9 cellular contexts compared by ENCODE assay signal in genomic region chr2:65070172-65070830, GRCh38. TPM values are rescaled to one million over a fixed set of nuclear protein-coding genes. Genes with fewer than 3 reads are reported as not detected.
DNase-seq lines count a peak whose midpoint lies in the region; ATAC-seq, FAIRE-seq and TF ChIP-seq lines count a peak whose summit lies in the region.
"Had no signal": no experiment of that assay in that cellular context is flagged by ENCODE, and none has a peak within 500 bp of the region (broad histone marks: within the 10 kb centered on the region; RNA-seq: fewer than 3 reads in every experiment).

No MANE protein-coding gene starts in this region.

- H3K36me3 ChIP-seq in Karpas-422 (ENCODE audit: insufficient read depth, low read length) (peaks cover 36% of the 10 kb centered on the region), lower lobe of right lung (peaks cover 59% of the 10 kb centered on the region)

- H3K9ac ChIP-seq in Karpas-422 (ENCODE audit: low read length): no peak overlapping the region

- DNase-seq in A172 (ENCODE audit: low spot score) (peak; percentile 73), Karpas-422 (no peak), caudate nucleus (lab: John Stamatoyannopoulos, UW) (peak in 5 of 61 donors; percentile 15 to 50 (median 25)), lower lobe of right lung (no peak), HTR-8/SVneo (ENCODE audit: insufficient read length, low spot score) (no peak), NCI-H524 (lab: John Stamatoyannopoulos, UW) (no peak)

- H3K4me3 ChIP-seq in Karpas-422 (ENCODE audit: low read length) (no peak overlapping the region), lower lobe of right lung (no peak overlapping the region)
- H3K4me3 ChIP-seq: pancreas had no signal

- peaks cover 16% of the 10 kb centered on the region for H3K4me1 ChIP-seq in Karpas-422 (ENCODE audit: low read length)
- peaks cover 58% of the 10 kb centered on the region for H3K4me1 ChIP-seq in lower lobe of right lung

- no peaks in the 10 kb centered on the region for H3K9me2 ChIP-seq in Karpas-422 (replicated peaks; ENCODE audit: insufficient read depth, low read length)

- H3K79me2 ChIP-seq in Karpas-422 (ENCODE audit: low read length): peaks cover 46% of the 10 kb centered on the region

- ATAC-seq in lower lobe of right lung (no peak), HG02678 (IDR thresholded peaks at IDR 0.05; ENCODE audit: unreplicated experiment) (no peak), GM19395 (IDR thresholded peaks at IDR 0.05; ENCODE audit: unreplicated experiment) (no peak)

- no peak overlapping the region for H3K4me2 ChIP-seq in Karpas-422 (ENCODE audit: low read depth, low read length, poor library complexity, severe bottlenecking)

- 0 out of 2 replicates have a peak overlapping the region, but pooled peaks have one; percentile 3 for H3K27ac ChIP-seq in Karpas-422 (ENCODE audit: low read length)
- peak overlapping the region; percentile 71 for H3K27ac ChIP-seq in caudate nucleus (ENCODE audit: low read depth, low read length)
- peak overlapping the region; percentile 42 for H3K27ac ChIP-seq in lower lobe of right lung

- H3K9me3 ChIP-seq in Karpas-422 (ENCODE audit: low read length): no peaks in the 10 kb centered on the region
- no peaks in the 10 kb centered on the region for H3K9me3 ChIP-seq in lower lobe of right lung
- H3K9me3 ChIP-seq: pancreas had no signal

- FAIRE-seq in HTR-8/SVneo (lab: Jason Lieb, UNC): no peak
- FAIRE-seq: pancreas had no signal

- no peaks in the 10 kb centered on the region for H3K27me3 ChIP-seq in Karpas-422 (ENCODE audit: low read length)
- no peaks in the 10 kb centered on the region for H3K27me3 ChIP-seq in lower lobe of right lung (ENCODE audit: low read depth)
- H3K27me3 ChIP-seq: pancreas had no signal

- intact Hi-C loops in lower lobe of right lung (cut with DNase I): no loop called here

- H4K20me1 ChIP-seq in Karpas-422 (ENCODE audit: insufficient read depth, low read depth, low read length): no peaks in the 10 kb centered on the region; the same call in 1 of the 2 replicates

- TF ChIP-seq CTCF in lower lobe of right lung (IDR thresholded peaks at IDR 0.05): peak; percentile 9

- no peak overlapping the region for H2AFZ ChIP-seq in Karpas-422 (ENCODE audit: low read length)

RNA-seq across cellular contexts. Expression of gene CEP68, which starts 14.1 kb away (rescaled TPM):
- total RNA-seq in A172 (2014; rRNA removed; shearing (Covaris generic)): 6.0 and 10.0 TPM in 2 replicates
- 23.4 and 25.8 TPM in 2 replicates for total RNA-seq in Karpas-422 (2014; rRNA removed; shearing (Covaris generic); ENCODE audit: low replicate concordance)
- total RNA-seq in lower lobe of right lung: 12.6 TPM

RNA-seq across cellular contexts. Expression of gene RAB1A, which starts 59.6 kb away (rescaled TPM):
- total RNA-seq in A172 (2014; rRNA removed; shearing (Covaris generic)): 143 and 156 TPM in 2 replicates
- total RNA-seq in Karpas-422 (2014; rRNA removed; shearing (Covaris generic); ENCODE audit: low replicate concordance): 40.1 and 79.1 TPM in 2 replicates
- 145 TPM for total RNA-seq in lower lobe of right lung

Comparison
In these comparisons a context has a peak if more than half of its experiments do, and no peak if none do; other contexts are left out.
1. H3K27ac ChIP-seq: peak in every context shown above with its lines; median percentile 71 in caudate nucleus; 42 in lower lobe of right lung; 3 in Karpas-422.